Comparison of ENCODE assay signal across 11 cellular contexts in the genomic region with DNA sequence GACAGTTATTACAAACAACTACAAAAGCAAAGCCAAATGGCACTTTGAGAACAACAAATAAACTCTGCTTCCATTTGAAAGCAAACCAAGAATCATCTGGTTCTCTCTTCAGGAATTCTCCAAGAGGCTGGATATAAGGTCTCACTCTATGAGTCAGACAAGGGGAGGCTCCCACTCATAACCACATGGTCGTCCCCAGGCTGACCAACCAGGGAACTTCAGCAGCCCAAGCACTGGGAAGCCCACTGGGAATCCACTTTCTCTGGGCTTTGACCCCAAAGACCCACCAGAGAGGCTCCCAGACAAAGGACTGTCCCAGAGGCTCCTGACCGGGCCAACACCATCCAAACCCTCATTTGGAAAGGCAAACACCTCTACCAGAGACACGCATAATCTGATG. TPM values are rescaled to one million over a fixed set of nuclear protein-coding genes. Genes with fewer than 3 reads are reported as not detected.
DNase-seq lines count a peak whose midpoint lies in the region; ATAC-seq and TF ChIP-seq lines count a peak whose summit lies in the region.
"Had no signal": no experiment of that assay in that cellular context is flagged by ENCODE, and none has a peak within 500 bp of the region (broad histone marks: within the 10 kb centered on the region; RNA-seq: fewer than 3 reads in every experiment).

No MANE protein-coding gene starts in this region.

- no peak overlapping the region for H2AFZ ChIP-seq in HCT116 (ENCODE audit: low read depth, low read length, poor library complexity, severe bottlenecking)

- peak overlapping the region; percentile 87 for H3K27ac ChIP-seq in HCT116 (ENCODE audit: low read depth, low read length)

- no TSS peak for BruUV-seq in HCT116 (replicated peaks; lab: Mats Ljungman, UMichigan)

- TF ChIP-seq POLR2A in HCT116 (IDR thresholded peaks at IDR 0.05; ENCODE audit: borderline replicate concordance, extremely low read depth, insufficient read depth, insufficient read length) = no peak

- H3K4me1 ChIP-seq in HCT116 (ENCODE audit: control insufficient read depth in 1 of 2, insufficient read depth in 2 of 2, low read length in 2 of 2) (peaks cover 27 to 31% of the 10 kb centered on the region in 2 experiments), adipocyte (ENCODE audit: control insufficient read depth, insufficient read depth, low read length) (peaks cover 21% of the 10 kb centered on the region), skeletal muscle satellite cell (ENCODE audit: control insufficient read depth, insufficient read depth, low read length) (peaks cover 20% of the 10 kb centered on the region)

- no peak for DNase-seq in HCT116 (ENCODE audit: low read depth, low spot score)
- peak; percentile 31 for DNase-seq in adipocyte (ENCODE audit: low read depth)
- peak; percentile 48 to 75 for DNase-seq in foreskin fibroblast
- DNase-seq in ureter (ENCODE audit: low spot score) = no peak
- no peak for DNase-seq in SKM-1 treated with dmso at 0.1 percent for 144 hours (lab: John Stamatoyannopoulos, UW; ENCODE audit: unreplicated experiment)
- no peak for DNase-seq in NCI-H1436 treated with DMSO at 0.1 percent for 48 hours (lab: John Stamatoyannopoulos, UW)
- DNase-seq: nucleus accumbens; stimulated activated CD4-positive, alpha-beta T cell treated with anti-CD3 and anti-CD28 coated beads, Interleukin-1b, Interleukin-23, amount 100 ng/mL, for 48 hours; stimulated activated naive CD4-positive, alpha-beta T cell had no signal

- H3K4me2 ChIP-seq in HCT116 (ENCODE audit: low read length) = peak overlapping the region; percentile 79
- H3K4me2 ChIP-seq in skeletal muscle satellite cell (ENCODE audit: low read length) = no peak overlapping the region

- RAD21 ChIA-PET in HCT116 (lab: Charles Lee; ENCODE audit: low non-redundant PET in 1 of 2, low total read pairs in 2 of 2, uncharacterized antibody in 2 of 2, unreplicated experiment in 2 of 2) = no interaction called here

- POLR2A ChIA-PET in HCT116 (lab: Charles Lee) = no interaction called here

- H3K27me3 ChIP-seq in HCT116 (ENCODE audit: insufficient read depth, low read length) = no peaks in the 10 kb centered on the region
- no peaks in the 10 kb centered on the region for H3K27me3 ChIP-seq in adipocyte (replicated peaks; ENCODE audit: control insufficient read depth, insufficient read depth, low read length)
- H3K27me3 ChIP-seq in skeletal muscle satellite cell (ENCODE audit: control insufficient read depth, insufficient read depth, low read length) = no peaks in the 10 kb centered on the region

- H3K9me3 ChIP-seq in HCT116 (ENCODE audit: control insufficient read depth in 1 of 2, insufficient read depth in 1 of 2, low read depth in 1 of 2, low read length in 2 of 2) (no peaks in the 10 kb centered on the region), adipocyte (ENCODE audit: control insufficient read depth, low read length) (no peaks in the 10 kb centered on the region), skeletal muscle satellite cell (replicated peaks; ENCODE audit: low read length) (no peaks in the 10 kb centered on the region)

- H3K36me3 ChIP-seq in HCT116 (ENCODE audit: control insufficient read depth in 1 of 2, insufficient read depth in 2 of 2, low read length in 2 of 2) (no peaks in the 10 kb centered on the region), adipocyte (ENCODE audit: control insufficient read depth, insufficient read depth, low read length, severe bottlenecking) (peaks cover 18% of the 10 kb centered on the region), skeletal muscle satellite cell (ENCODE audit: insufficient read depth, low read length) (peaks cover 11% of the 10 kb centered on the region)

- peak; percentile 50 for ATAC-seq in HCT116
- no peak for ATAC-seq in HG03139 (IDR thresholded peaks at IDR 0.05; ENCODE audit: unreplicated experiment)

- H3K9me2 ChIP-seq in HCT116 (ENCODE audit: insufficient read depth) = no peaks in the 10 kb centered on the region

- H3K79me2 ChIP-seq in HCT116 (ENCODE audit: insufficient read depth, low read length) = no peaks in the 10 kb centered on the region; the same call in none of the 2 replicates

- H3K4me3 ChIP-seq in HCT116 (replicated peaks in 1 of 2; ENCODE audit: low read depth in 1 of 2, low read length in 2 of 2) = peak overlapping the region in 1 of 2 experiments; percentile 31; a peak in 1 of 4 replicates
- no peak overlapping the region for H3K4me3 ChIP-seq in adipocyte (ENCODE audit: low read length)
- H3K4me3 ChIP-seq in foreskin fibroblast (ENCODE audit: low read depth in 1 of 2, low read length in 2 of 2) = no peak overlapping the region
- H3K4me3 ChIP-seq in skeletal muscle satellite cell (ENCODE audit: low read length) = peak overlapping the region; percentile 22

- TF ChIP-seq RAD21 in HCT116 (IDR thresholded peaks at IDR 0.05; ENCODE audit: low read depth) = no peak

- CTCF ChIA-PET in HCT116 (lab: Charles Lee) = interaction anchor here (1.3 kb wide), 1 partner anchor 58 kb away, joined by 4 read pairs; the partner anchor contains the start of gene ESS2

- H3K9ac ChIP-seq in HCT116 (ENCODE audit: low read length) (peak overlapping the region; percentile 31; the same call in 1 of the 2 replicates), adipocyte (ENCODE audit: low read length) (no peak overlapping the region), skeletal muscle satellite cell (ENCODE audit: low read depth, low read length) (no peak overlapping the region)

- no peaks in the 10 kb centered on the region for H4K20me1 ChIP-seq in HCT116 (ENCODE audit: insufficient read depth)

- intact Hi-C loops in HCT116 (cut with micrococcal nuclease) = no loop called here

- TF ChIP-seq CTCF in HCT116 (IDR thresholded peaks at IDR 0.05 in 2 of 3, conservative IDR thresholded peaks at IDR 0.05 in 1 of 3; ENCODE audit: borderline replicate concordance in 1 of 3, insufficient read depth in 1 of 3, low read depth in 2 of 3, low read length in 2 of 3) (no peak), foreskin fibroblast (IDR thresholded peaks at IDR 0.05; ENCODE audit: low read depth, low read length) (no peak)

TF ChIP-seq in HCT116, 20 proteins besides CTCF, POLR2A, EP300 and RAD21:
- no peak for TF ChIP-seq JUND (IDR thresholded peaks at IDR 0.05)
- TF ChIP-seq SP1 (IDR thresholded peaks at IDR 0.05; ENCODE audit: low read depth) = no peak
- TF ChIP-seq CEBPB (IDR thresholded peaks at IDR 0.05; ENCODE audit: low read depth) = no peak
- no peak for TF ChIP-seq EGR1 (IDR thresholded peaks at IDR 0.05; ENCODE audit: low read depth)
- TF ChIP-seq MAX (IDR thresholded peaks at IDR 0.05) = no peak
- no peak for TF ChIP-seq EZH2phosphoT487 (IDR thresholded peaks at IDR 0.05; ENCODE audit: borderline replicate concordance)
- TF ChIP-seq ZFX (IDR thresholded peaks at IDR 0.05) = no peak
- TF ChIP-seq SRF (IDR thresholded peaks at IDR 0.05; ENCODE audit: low read depth) = no peak
- no peak for TF ChIP-seq EZH2 (IDR thresholded peaks at IDR 0.05)
- TF ChIP-seq SIN3A (IDR thresholded peaks at IDR 0.05; ENCODE audit: low read depth) = no peak
- no peak for TF ChIP-seq REST (IDR thresholded peaks at IDR 0.05; ENCODE audit: low read depth)
- no peak for TF ChIP-seq ZNF274 (IDR thresholded peaks at IDR 0.05; ENCODE audit: low read depth, low read length)
- TF ChIP-seq, protein P1, sequence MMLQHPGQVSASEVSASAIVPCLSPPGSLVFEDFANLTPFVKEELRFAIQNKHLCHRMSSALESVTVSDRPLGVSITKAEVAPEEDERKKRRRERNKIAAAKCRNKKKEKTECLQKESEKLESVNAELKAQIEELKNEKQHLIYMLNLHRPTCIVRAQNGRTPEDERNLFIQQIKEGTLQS (IDR thresholded peaks at IDR 0.05) = no peak
TF ChIP-seq in HCT116: peak in this region for 0.

RNA-seq across cellular contexts. Expression of gene DGCR2, which starts 35.3 kb away (rescaled TPM):
- total RNA-seq in HCT116 (2021; ENCODE audit: unreplicated experiment) = 42.9 TPM
- 39.2 and 48.9 TPM in 2 replicates for polyA plus RNA-seq in HCT116 (2012)
- 30.8 and 32.7 TPM in 2 replicates for total RNA-seq in skeletal muscle satellite cell (2012; rRNA removed)
- 68.7 TPM for total RNA-seq in ureter

RNA-seq across cellular contexts. Expression of gene TSSK2, which starts 44.2 kb away (rescaled TPM):
- total RNA-seq in HCT116 (2021; ENCODE audit: unreplicated experiment) = not detected
- not detected in 2 replicates for polyA plus RNA-seq in HCT116 (2012)
- total RNA-seq in skeletal muscle satellite cell (2012; rRNA removed) = not detected in 2 replicates
- total RNA-seq in ureter = not detected

RNA-seq across cellular contexts. Expression of gene ESS2, which starts 57.5 kb away (rescaled TPM):
- total RNA-seq in HCT116 (2021; ENCODE audit: unreplicated experiment) (17.7 TPM), ureter (14.6 TPM)
- polyA plus RNA-seq in HCT116 (2012) = 11.4 and 13.6 TPM in 2 replicates
- 17.7 and 19.5 TPM in 2 replicates for total RNA-seq in skeletal muscle satellite cell (2012; rRNA removed)

Comparison
In these comparisons a context has a peak if more than half of its experiments do, and no peak if none do; other contexts are left out.
1. DNase-seq: peak in adipocyte (single experiment) and foreskin fibroblast (2 of 2); none in HCT116 (single experiment), ureter (single experiment), SKM-1 treated with dmso at 0.1 percent for 144 hours (single experiment) and NCI-H1436 treated with DMSO at 0.1 percent for 48 hours (single experiment).